1 cellular context compared by ENCODE assay signal in the genomic region with DNA sequence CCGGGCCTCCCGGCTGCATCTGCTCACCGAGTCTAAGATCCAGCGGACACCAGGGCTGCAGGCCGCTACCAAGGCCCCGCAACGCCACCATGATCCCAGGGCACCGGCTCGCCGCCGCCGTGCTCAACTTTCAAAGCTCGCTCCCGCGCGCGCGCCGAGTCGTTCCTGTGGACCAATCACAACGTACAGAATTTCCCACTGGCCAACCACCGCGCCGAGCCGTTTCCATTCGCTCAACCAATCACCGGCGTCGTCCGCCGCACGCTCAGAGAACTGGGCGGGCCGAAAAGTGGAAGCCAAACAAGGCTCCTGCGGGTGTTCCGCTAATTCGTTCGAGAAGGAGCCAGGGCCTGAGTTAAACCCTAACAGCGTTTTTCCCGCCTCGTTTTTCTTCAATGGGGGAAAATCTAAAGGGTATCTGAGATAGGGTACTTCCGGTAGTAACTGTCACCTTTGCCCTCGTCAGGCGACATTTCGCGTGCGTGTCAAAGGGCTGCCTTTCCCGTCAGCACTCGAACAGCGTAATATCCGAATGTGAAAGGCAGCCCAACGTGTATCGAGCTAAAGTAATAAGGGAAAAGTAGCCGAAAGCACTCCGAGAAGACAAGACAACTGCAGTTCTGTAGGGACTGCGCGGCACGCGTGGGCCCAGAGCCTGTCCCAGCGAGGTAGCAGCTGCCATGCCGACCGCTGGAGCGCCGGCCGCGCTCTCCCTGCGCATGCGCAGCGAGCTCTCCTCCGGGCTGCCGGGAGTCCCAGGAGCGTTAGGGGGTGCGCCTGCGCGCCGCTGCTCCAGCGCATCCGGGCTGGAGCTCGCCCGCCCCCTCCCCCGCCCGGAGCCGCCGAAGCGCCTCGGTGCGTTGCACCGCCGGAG.
TF ChIP-seq lines count a peak whose summit lies in the region.

A gene with protein sequence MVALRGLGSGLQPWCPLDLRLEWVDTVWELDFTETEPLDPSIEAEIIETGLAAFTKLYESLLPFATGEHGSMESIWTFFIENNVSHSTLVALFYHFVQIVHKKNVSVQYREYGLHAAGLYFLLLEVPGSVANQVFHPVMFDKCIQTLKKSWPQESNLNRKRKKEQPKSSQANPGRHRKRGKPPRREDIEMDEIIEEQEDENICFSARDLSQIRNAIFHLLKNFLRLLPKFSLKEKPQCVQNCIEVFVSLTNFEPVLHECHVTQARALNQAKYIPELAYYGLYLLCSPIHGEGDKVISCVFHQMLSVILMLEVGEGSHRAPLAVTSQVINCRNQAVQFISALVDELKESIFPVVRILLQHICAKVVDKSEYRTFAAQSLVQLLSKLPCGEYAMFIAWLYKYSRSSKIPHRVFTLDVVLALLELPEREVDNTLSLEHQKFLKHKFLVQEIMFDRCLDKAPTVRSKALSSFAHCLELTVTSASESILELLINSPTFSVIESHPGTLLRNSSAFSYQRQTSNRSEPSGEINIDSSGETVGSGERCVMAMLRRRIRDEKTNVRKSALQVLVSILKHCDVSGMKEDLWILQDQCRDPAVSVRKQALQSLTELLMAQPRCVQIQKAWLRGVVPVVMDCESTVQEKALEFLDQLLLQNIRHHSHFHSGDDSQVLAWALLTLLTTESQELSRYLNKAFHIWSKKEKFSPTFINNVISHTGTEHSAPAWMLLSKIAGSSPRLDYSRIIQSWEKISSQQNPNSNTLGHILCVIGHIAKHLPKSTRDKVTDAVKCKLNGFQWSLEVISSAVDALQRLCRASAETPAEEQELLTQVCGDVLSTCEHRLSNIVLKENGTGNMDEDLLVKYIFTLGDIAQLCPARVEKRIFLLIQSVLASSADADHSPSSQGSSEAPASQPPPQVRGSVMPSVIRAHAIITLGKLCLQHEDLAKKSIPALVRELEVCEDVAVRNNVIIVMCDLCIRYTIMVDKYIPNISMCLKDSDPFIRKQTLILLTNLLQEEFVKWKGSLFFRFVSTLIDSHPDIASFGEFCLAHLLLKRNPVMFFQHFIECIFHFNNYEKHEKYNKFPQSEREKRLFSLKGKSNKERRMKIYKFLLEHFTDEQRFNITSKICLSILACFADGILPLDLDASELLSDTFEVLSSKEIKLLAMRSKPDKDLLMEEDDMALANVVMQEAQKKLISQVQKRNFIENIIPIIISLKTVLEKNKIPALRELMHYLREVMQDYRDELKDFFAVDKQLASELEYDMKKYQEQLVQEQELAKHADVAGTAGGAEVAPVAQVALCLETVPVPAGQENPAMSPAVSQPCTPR (N-terminal part only) (minus strand): TSS at position 132 of the 874 bp plus-strand sequence. CDS start 41 bp downstream, at position 91.
A gene (plus strand): TSS at position 836 of the 874 bp plus-strand sequence. CDS start 452 bp downstream, outside the sequence.

TF ChIP-seq in HEK293, 187 proteins besides CTCF, POLR2A, EP300 and RAD21 (continued from another document and continues in another):
- TF ChIP-seq, protein P1, sequence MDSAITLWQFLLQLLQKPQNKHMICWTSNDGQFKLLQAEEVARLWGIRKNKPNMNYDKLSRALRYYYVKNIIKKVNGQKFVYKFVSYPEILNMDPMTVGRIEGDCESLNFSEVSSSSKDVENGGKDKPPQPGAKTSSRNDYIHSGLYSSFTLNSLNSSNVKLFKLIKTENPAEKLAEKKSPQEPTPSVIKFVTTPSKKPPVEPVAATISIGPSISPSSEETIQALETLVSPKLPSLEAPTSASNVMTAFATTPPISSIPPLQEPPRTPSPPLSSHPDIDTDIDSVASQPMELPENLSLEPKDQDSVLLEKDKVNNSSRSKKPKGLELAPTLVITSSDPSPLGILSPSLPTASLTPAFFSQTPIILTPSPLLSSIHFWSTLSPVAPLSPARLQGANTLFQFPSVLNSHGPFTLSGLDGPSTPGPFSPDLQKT (IDR thresholded peaks at IDR 0.05; ENCODE audit: borderline replicate concordance, low read depth, low read length) = no peak
- TF ChIP-seq REPIN1 (tag by site-specific recombination; IDR thresholded peaks at IDR 0.05; ENCODE audit: low read depth) (no peak), ZNF830 (tag by site-specific recombination; IDR thresholded peaks at IDR 0.05; ENCODE audit: low read depth) (no peak), ZNF747 (tag by site-specific recombination; IDR thresholded peaks at IDR 0.05) (no peak), ZNF501 (tag by site-specific recombination; IDR thresholded peaks at IDR 0.05) (peak; percentile 72), ZNF221 (tag by site-specific recombination; IDR thresholded peaks at IDR 0.05; ENCODE audit: borderline replicate concordance) (no peak), RBAK (tag by site-specific recombination; IDR thresholded peaks at IDR 0.05) (no peak), GLIS1 (tag by site-specific recombination; IDR thresholded peaks at IDR 0.05) (no peak), ZNF629 (tag by site-specific recombination; IDR thresholded peaks at IDR 0.05) (peak; percentile 30; the same call in 1 of the 2 replicates), ZNF175 (tag by site-specific recombination; IDR thresholded peaks at IDR 0.05) (no peak), ZNF335 (tag by site-specific recombination; conservative IDR thresholded peaks at IDR 0.05) (peak; percentile 80), ZNF155 (tag by site-specific recombination; IDR thresholded peaks at IDR 0.05) (no peak), ZNF837 (tag by site-specific recombination; IDR thresholded peaks at IDR 0.05) (no peak), IKZF3 (tag by site-specific recombination; IDR thresholded peaks at IDR 0.05) (0 out of 2 replicates have a peak, but pooled peaks have one; percentile 28), ZNF140 (tag by site-specific recombination; IDR thresholded peaks at IDR 0.05) (no peak), ZNF658 (tag by site-specific recombination; IDR thresholded peaks at IDR 0.05) (no peak), ZBTB20 (tag by site-specific recombination; IDR thresholded peaks at IDR 0.05) (peak; percentile 52), ZNF37A (tag by site-specific recombination; IDR thresholded peaks at IDR 0.05) (no peak), ZNF549 (tag by site-specific recombination; IDR thresholded peaks at IDR 0.05) (no peak), ZFP69B (tag by site-specific recombination; IDR thresholded peaks at IDR 0.05) (peak; percentile 76; the same call in 1 of the 2 replicates), ZNF2 (tag by site-specific recombination; IDR thresholded peaks at IDR 0.05) (peak; percentile 66), HOXA7 (CRISPR knock-in tag; IDR thresholded peaks at IDR 0.05; ENCODE audit: borderline replicate concordance) (no peak), TCF7L2 (IDR thresholded peaks at IDR 0.05; ENCODE audit: borderline replicate concordance, low read depth, low read length) (no peak), ZNF433 (tag by site-specific recombination; IDR thresholded peaks at IDR 0.05; ENCODE audit: low read depth) (no peak), ZNF391 (tag by site-specific recombination; IDR thresholded peaks at IDR 0.05; ENCODE audit: borderline replicate concordance, low read depth) (no peak), ZBTB8A (tag by site-specific recombination; IDR thresholded peaks at IDR 0.05) (0 out of 2 replicates have a peak, but pooled peaks have one; percentile 20)
- TF ChIP-seq, protein P2, sequence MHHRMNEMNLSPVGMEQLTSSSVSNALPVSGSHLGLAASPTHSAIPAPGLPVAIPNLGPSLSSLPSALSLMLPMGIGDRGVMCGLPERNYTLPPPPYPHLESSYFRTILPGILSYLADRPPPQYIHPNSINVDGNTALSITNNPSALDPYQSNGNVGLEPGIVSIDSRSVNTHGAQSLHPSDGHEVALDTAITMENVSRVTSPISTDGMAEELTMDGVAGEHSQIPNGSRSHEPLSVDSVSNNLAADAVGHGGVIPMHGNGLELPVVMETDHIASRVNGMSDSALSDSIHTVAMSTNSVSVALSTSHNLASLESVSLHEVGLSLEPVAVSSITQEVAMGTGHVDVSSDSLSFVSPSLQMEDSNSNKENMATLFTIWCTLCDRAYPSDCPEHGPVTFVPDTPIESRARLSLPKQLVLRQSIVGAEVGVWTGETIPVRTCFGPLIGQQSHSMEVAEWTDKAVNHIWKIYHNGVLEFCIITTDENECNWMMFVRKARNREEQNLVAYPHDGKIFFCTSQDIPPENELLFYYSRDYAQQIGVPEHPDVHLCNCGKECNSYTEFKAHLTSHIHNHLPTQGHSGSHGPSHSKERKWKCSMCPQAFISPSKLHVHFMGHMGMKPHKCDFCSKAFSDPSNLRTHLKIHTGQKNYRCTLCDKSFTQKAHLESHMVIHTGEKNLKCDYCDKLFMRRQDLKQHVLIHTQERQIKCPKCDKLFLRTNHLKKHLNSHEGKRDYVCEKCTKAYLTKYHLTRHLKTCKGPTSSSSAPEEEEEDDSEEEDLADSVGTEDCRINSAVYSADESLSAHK (tag by site-specific recombination; IDR thresholded peaks at IDR 0.05) = no peak
- TF ChIP-seq, protein P3, sequence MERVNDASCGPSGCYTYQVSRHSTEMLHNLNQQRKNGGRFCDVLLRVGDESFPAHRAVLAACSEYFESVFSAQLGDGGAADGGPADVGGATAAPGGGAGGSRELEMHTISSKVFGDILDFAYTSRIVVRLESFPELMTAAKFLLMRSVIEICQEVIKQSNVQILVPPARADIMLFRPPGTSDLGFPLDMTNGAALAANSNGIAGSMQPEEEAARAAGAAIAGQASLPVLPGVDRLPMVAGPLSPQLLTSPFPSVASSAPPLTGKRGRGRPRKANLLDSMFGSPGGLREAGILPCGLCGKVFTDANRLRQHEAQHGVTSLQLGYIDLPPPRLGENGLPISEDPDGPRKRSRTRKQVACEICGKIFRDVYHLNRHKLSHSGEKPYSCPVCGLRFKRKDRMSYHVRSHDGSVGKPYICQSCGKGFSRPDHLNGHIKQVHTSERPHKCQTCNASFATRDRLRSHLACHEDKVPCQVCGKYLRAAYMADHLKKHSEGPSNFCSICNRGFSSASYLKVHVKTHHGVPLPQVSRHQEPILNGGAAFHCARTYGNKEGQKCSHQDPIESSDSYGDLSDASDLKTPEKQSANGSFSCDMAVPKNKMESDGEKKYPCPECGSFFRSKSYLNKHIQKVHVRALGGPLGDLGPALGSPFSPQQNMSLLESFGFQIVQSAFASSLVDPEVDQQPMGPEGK (tag by site-specific recombination; IDR thresholded peaks at IDR 0.05) = no peak
- TF ChIP-seq, protein P4, sequence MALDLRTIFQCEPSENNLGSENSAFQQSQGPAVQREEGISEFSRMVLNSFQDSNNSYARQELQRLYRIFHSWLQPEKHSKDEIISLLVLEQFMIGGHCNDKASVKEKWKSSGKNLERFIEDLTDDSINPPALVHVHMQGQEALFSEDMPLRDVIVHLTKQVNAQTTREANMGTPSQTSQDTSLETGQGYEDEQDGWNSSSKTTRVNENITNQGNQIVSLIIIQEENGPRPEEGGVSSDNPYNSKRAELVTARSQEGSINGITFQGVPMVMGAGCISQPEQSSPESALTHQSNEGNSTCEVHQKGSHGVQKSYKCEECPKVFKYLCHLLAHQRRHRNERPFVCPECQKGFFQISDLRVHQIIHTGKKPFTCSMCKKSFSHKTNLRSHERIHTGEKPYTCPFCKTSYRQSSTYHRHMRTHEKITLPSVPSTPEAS (tag by site-specific recombination; IDR thresholded peaks at IDR 0.05) = no peak
- TF ChIP-seq, protein P5, sequence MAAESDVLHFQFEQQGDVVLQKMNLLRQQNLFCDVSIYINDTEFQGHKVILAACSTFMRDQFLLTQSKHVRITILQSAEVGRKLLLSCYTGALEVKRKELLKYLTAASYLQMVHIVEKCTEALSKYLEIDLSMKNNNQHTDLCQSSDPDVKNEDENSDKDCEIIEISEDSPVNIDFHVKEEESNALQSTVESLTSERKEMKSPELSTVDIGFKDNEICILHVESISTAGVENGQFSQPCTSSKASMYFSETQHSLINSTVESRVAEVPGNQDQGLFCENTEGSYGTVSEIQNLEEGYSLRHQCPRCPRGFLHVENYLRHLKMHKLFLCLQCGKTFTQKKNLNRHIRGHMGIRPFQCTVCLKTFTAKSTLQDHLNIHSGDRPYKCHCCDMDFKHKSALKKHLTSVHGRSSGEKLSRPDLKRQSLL (tag by site-specific recombination; IDR thresholded peaks at IDR 0.05) = no peak
- TF ChIP-seq, protein P6, sequence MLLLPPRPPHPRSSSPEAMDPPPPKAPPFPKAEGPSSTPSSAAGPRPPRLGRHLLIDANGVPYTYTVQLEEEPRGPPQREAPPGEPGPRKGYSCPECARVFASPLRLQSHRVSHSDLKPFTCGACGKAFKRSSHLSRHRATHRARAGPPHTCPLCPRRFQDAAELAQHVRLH (tag by site-specific recombination; IDR thresholded peaks at IDR 0.05) = 0 out of 2 replicates have a peak, but pooled peaks have one; percentile 83
- TF ChIP-seq, protein P7, sequence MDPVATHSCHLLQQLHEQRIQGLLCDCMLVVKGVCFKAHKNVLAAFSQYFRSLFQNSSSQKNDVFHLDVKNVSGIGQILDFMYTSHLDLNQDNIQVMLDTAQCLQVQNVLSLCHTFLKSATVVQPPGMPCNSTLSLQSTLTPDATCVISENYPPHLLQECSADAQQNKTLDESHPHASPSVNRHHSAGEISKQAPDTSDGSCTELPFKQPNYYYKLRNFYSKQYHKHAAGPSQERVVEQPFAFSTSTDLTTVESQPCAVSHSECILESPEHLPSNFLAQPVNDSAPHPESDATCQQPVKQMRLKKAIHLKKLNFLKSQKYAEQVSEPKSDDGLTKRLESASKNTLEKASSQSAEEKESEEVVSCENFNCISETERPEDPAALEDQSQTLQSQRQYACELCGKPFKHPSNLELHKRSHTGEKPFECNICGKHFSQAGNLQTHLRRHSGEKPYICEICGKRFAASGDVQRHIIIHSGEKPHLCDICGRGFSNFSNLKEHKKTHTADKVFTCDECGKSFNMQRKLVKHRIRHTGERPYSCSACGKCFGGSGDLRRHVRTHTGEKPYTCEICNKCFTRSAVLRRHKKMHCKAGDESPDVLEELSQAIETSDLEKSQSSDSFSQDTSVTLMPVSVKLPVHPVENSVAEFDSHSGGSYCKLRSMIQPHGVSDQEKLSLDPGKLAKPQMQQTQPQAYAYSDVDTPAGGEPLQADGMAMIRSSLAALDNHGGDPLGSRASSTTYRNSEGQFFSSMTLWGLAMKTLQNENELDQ (tag by site-specific recombination; IDR thresholded peaks at IDR 0.05; ENCODE audit: low read depth) = no peak
- TF ChIP-seq, protein P8, sequence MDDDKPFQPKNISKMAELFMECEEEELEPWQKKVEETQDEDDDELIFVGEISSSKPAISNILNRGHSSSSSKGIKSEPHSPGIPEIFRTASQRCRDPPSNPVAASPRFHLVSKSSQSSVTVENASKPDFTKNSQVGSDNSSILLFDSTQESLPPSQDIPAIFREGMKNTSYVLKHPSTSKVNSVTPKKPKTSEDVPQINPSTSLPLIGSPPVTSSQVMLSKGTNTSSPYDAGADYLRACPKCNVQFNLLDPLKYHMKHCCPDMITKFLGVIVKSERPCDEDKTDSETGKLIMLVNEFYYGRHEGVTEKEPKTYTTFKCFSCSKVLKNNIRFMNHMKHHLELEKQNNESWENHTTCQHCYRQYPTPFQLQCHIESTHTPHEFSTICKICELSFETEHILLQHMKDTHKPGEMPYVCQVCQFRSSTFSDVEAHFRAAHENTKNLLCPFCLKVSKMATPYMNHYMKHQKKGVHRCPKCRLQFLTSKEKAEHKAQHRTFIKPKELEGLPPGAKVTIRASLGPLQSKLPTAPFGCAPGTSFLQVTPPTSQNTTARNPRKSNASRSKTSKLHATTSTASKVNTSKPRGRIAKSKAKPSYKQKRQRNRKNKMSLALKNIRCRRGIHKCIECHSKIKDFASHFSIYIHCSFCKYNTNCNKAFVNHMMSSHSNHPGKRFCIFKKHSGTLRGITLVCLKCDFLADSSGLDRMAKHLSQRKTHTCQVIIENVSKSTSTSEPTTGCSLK (tag by site-specific recombination; IDR thresholded peaks at IDR 0.05) = no peak
